In the genomic region with DNA sequence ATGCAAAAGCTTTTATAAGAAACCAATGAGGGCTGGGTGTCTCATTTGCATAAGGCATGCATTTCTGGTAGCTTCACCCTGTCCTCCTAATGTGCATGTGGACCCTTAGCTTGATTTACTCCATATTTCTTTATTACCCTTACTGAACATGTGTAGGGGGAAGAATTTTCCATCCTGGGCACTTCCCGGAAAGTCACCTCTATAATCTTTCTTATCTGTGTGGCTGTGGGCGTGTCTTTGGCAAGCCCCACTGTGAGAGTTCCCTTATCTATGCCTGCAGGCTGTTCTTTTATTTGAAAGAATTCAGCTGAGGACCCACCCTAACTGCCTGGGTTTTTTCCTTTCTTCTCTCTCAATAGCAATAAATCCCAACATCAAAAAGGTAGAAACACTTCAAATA, we compare ENCODE assay signal across 16 cellular contexts.
"Had no signal": no experiment of that assay in that cellular context is flagged by ENCODE, and none has a peak within 500 bp of the region (broad histone marks: within the 10 kb centered on the region; RNA-seq: fewer than 3 reads in every experiment).

No MANE protein-coding gene starts in this region.

- H3K4me1 Mint-ChIP-seq: brain; central memory CD8-positive, alpha-beta T cell; memory B cell; stimulated activated naive CD8-positive, alpha-beta T cell treated with anti-CD3 and anti-CD28 coated beads, Interleukin-15, amount 100 ng/mL, for 72 hours had no signal

- H3K27ac ChIP-seq: left lung, ovary, thoracic aorta, vagina had no signal

- H3K27me3 ChIP-seq: left lung, ovary, vagina had no signal

- DNase-seq: activated T-cell treated with anti-CD3 and anti-CD28 coated beads, Interleukin-2, amount 50 U/mL, for 1 hour; amniotic stem cell; left lung; ovary; stimulated activated CD4-positive, alpha-beta T cell treated with anti-CD3 and anti-CD28 coated beads, Interleukin-4, amount 100 ng/mL, for 4 hours; stimulated activated naive CD8-positive, alpha-beta T cell treated with anti-CD3 and anti-CD28 coated beads, Interleukin-15, amount 100 ng/mL, for 72 hours had no signal

- H3K4me3 Mint-ChIP-seq: brain; central memory CD8-positive, alpha-beta T cell; dendritic cell treated with granulocyte-macrophage colony-stimulating factor and Interleukin-4, amounts not matched to agents 40 ng/mL and 50 ng/mL, for 4 days; memory B cell; stimulated activated naive CD8-positive, alpha-beta T cell treated with anti-CD3 and anti-CD28 coated beads, Interleukin-15, amount 100 ng/mL, for 72 hours; T-helper 1 cell treated with Interleukin-12 subunit alpha and Interleukin-12 subunit beta and Interleukin-4 antibody, amounts not matched to agents 30 μg/mL and 1 μg/mL, for 36 hours had no signal

- H3K4me3 ChIP-seq: left lung, ovary, thoracic aorta, vagina had no signal

- H3K9me3 ChIP-seq: thoracic aorta, vagina had no signal

- FAIRE-seq: TTC549 had no signal

- H3K36me3 Mint-ChIP-seq: activated naive CD4-positive, alpha-beta T cell treated with anti-CD3 and anti-CD28 coated beads, Interleukin-2, amount 50 U/mL, for 72 hours; brain; memory B cell had no signal

- H3K36me3 ChIP-seq: left lung, ovary, thoracic aorta, vagina had no signal

- H3K27me3 Mint-ChIP-seq: central memory CD8-positive, alpha-beta T cell; dendritic cell treated with granulocyte-macrophage colony-stimulating factor and Interleukin-4, amounts not matched to agents 40 ng/mL and 50 ng/mL, for 4 days; memory B cell; stimulated activated naive CD8-positive, alpha-beta T cell treated with anti-CD3 and anti-CD28 coated beads, Interleukin-15, amount 100 ng/mL, for 72 hours had no signal

- ATAC-seq: activated CD4-positive, CD25-positive, alpha-beta regulatory T cell treated with anti-CD3 and anti-CD28 coated beads, Interleukin-2, amount 50 U/mL, for 24 hours; activated naive CD4-positive, alpha-beta T cell treated with anti-CD3 and anti-CD28 coated beads, Interleukin-2, amount 50 U/mL, for 72 hours; left lung; stimulated activated naive CD8-positive, alpha-beta T cell treated with anti-CD3 and anti-CD28 coated beads, Interleukin-15, amount 100 ng/mL, for 72 hours had no signal

- H3K4me1 ChIP-seq: left lung, vagina had no signal

- H3K27ac Mint-ChIP-seq: brain; dendritic cell treated with granulocyte-macrophage colony-stimulating factor and Interleukin-4, amounts not matched to agents 40 ng/mL and 50 ng/mL, for 4 days; memory B cell; T-helper 1 cell treated with Interleukin-12 subunit alpha and Interleukin-12 subunit beta and Interleukin-4 antibody, amounts not matched to agents 30 μg/mL and 1 μg/mL, for 36 hours had no signal
